Comparison of ENCODE assay signal across 9 cellular contexts in genomic region chr14:20190596-20190995, GRCh38. TPM values are rescaled to one million over a fixed set of nuclear protein-coding genes. Genes with fewer than 3 reads are reported as not detected.
"Had no signal": no experiment of that assay in that cellular context is flagged by ENCODE, and none has a peak within 500 bp of the region (broad histone marks: within the 10 kb centered on the region; RNA-seq: fewer than 3 reads in every experiment).

Gene OR11G2 (plus strand): TSS chr14:20190896. CDS start chr14:20197438, 6,542 bp downstream.

- FAIRE-seq: H1, H54 had no signal

- H3K27ac Mint-ChIP-seq: GM23338, H9, IgD-negative memory B cell had no signal

- H3K4me3 Mint-ChIP-seq: GM23338, H9, IgD-negative memory B cell had no signal

- H2AFZ ChIP-seq: GM23338 had no signal

- H3K4me1 Mint-ChIP-seq: GM23338, H9 had no signal

- H3K4me3 ChIP-seq: GM23338 had no signal

- ATAC-seq: GM23338, HepG2 had no signal

- H3K27ac ChIP-seq: HL-60 had no signal

- DNase-seq: H9, HCEC 1CT had no signal

- H3K36me3 Mint-ChIP-seq: IgD-negative memory B cell had no signal

- H3K4me2 ChIP-seq: GM23338 had no signal

RNA-seq across cellular contexts. Expression of gene OR11G2, which starts in this region (rescaled TPM):
- total RNA-seq: GM23338, H1, H9, HepG2, HT1080 had no signal
